Comparison of ENCODE assay signal across 1 cellular context in the genomic region with DNA sequence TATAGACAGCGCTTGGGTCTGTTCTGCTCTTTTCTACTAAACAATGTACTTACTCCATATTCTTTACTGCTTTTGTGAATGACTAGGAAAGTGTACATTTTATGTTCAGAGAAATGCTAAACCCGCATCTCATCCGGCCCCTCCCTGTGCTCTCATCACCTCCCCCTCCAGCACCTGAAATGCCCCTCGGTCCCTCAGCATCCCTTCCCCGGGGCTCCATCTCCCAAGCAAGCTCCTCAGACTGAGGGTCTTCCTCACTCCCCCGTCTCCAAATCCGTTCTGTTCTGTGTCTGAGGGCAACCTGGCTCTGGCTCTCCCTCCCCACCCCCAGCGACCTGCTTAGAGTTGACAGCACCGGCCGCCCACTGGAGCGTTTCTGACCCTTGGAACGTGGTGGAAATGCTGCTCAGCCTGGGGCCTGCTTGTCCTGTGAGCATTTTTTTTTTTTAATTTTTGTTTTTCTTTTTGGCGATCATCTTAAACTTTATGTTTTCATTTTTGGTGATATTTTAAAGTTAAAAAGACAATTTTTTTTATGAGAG.
TF ChIP-seq lines count a peak whose summit lies in the region.

No MANE protein-coding gene starts in this region.

TF ChIP-seq in H1, 55 proteins besides CTCF, POLR2A, EP300 and RAD21:
- TF ChIP-seq SRF (IDR thresholded peaks at IDR 0.05; ENCODE audit: low read depth, low read length) (no peak), TAF7 (optimal IDR thresholded peaks at IDR 0.05; ENCODE audit: borderline replicate concordance, low read depth, low read length) (no peak), CBX8 (IDR thresholded peaks at IDR 0.05; ENCODE audit: borderline replicate concordance, low read depth, low read length) (no peak), RFX5 (IDR thresholded peaks at IDR 0.05; ENCODE audit: borderline replicate concordance, low read depth, low read length) (no peak), CHD7 (IDR thresholded peaks at IDR 0.05; ENCODE audit: insufficient replicate concordance, low read length) (no peak), RXRA (IDR thresholded peaks at IDR 0.05; ENCODE audit: insufficient read depth, low read depth, low read length) (no peak), SAP30 (IDR thresholded peaks at IDR 0.05; ENCODE audit: insufficient read depth, insufficient replicate concordance, low read length) (no peak), TCF12 (IDR thresholded peaks at IDR 0.05; ENCODE audit: low read depth, low read length) (no peak), ASH2L (IDR thresholded peaks at IDR 0.05; ENCODE audit: low read length) (no peak), HDAC2 (IDR thresholded peaks at IDR 0.05; ENCODE audit: borderline replicate concordance in 1 of 2, low read depth in 2 of 2, low read length in 2 of 2) (no peak), SUZ12 (IDR thresholded peaks at IDR 0.05; ENCODE audit: low read length) (no peak), YY1 (IDR thresholded peaks at IDR 0.05; ENCODE audit: low read depth, low read length) (no peak), GTF2F1 (IDR thresholded peaks at IDR 0.05; ENCODE audit: borderline replicate concordance, low read depth, low read length) (no peak)
